ENCODE assay signal across 8 cellular contexts in genomic region chr10:72353028-72353962, GRCh38. TPM values are rescaled to one million over a fixed set of nuclear protein-coding genes. Genes with fewer than 3 reads are reported as not detected.
DNase-seq lines count a peak whose midpoint lies in the region; ATAC-seq and TF ChIP-seq lines count a peak whose summit lies in the region.

No MANE protein-coding gene starts in this region.

- no peaks in the 10 kb centered on the region for H3K27me3 ChIP-seq in AG04450 (ENCODE audit: control insufficient read depth, insufficient read depth, low read length)
- no peaks in the 10 kb centered on the region for H3K27me3 ChIP-seq in iPS-15b (ENCODE audit: control insufficient read depth, insufficient read depth, low read length)
- no peaks in the 10 kb centered on the region for H3K27me3 ChIP-seq in spleen (replicated peaks in 1 of 7)

- peak overlapping the region; percentile 99 for H3K9ac ChIP-seq in iPS-15b (ENCODE audit: low read depth, low read length)

- DNase-seq in AG04450 (ENCODE audit: low read depth, low spot score) (no peak), HFF-Myc (ENCODE audit: extremely low read depth, low read depth) (no peak), spleen (no peak), ecto neural progenitor cell (ENCODE audit: low spot score) (no peak)

- H3K27ac ChIP-seq in AG04450 (ENCODE audit: low read depth, low read length) (peak overlapping the region; percentile 99), spleen (peak overlapping the region; percentile 89 to 99 (median 97))

- TF ChIP-seq POLR2A in spleen (IDR thresholded peaks at IDR 0.05): no peak

- H3K9me3 Mint-ChIP-seq in activated naive CD8-positive, alpha-beta T cell (ENCODE audit: low read depth): no peaks in the 10 kb centered on the region

- H3K4me3 Mint-ChIP-seq in activated naive CD8-positive, alpha-beta T cell: peak overlapping the region; percentile 97

- H3K9me3 ChIP-seq in AG04450 (ENCODE audit: control insufficient read depth, insufficient read depth, low read length) (peaks cover 3% of the 10 kb centered on the region; the same call in 1 of the 2 replicates), iPS-15b (ENCODE audit: control insufficient read depth, insufficient read depth, low read length) (no peaks in the 10 kb centered on the region), spleen (no peaks in the 10 kb centered on the region)

- CTCF ChIA-PET in AG04450 (lab: Charles Lee): no interaction called here

- POLR2A ChIA-PET in AG04450 (lab: Yijun Ruan, JAX): interaction anchor here (1.0 to 1.2 kb wide), 3 partner anchors 11 to 743 kb away, joined by 3 read pairs; partner anchors contain the start of gene P4HA1

- no peaks in the 10 kb centered on the region for H3K27me3 Mint-ChIP-seq in activated naive CD8-positive, alpha-beta T cell

- peaks cover 9% of the 10 kb centered on the region for H3K36me3 Mint-ChIP-seq in activated naive CD8-positive, alpha-beta T cell

- WGBS in spleen, 5 donors: 43 to 57% (median 46%) methylated on average over 18 of the region's 18 CpGs

- intact Hi-C loops in spleen (cut with DNase I; ENCODE audit: low total_unique reads): no loop called here

- ATAC-seq in GM18873 (IDR thresholded peaks at IDR 0.05; ENCODE audit: low FRiP score, unreplicated experiment) (no peak), GM18517 (IDR thresholded peaks at IDR 0.05; ENCODE audit: unreplicated experiment) (no peak)

- H3K4me3 ChIP-seq in AG04450 (ENCODE audit: low read depth, low read length): peak overlapping the region; percentile 99
- peak overlapping the region; percentile 74 for H3K4me3 ChIP-seq in HFF-Myc (replicated peaks; ENCODE audit: low read depth, low read length)
- H3K4me3 ChIP-seq in iPS-15b (ENCODE audit: low read depth, low read length): peak overlapping the region; percentile 100
- peak overlapping the region; percentile 68 to 97 (median 86) for H3K4me3 ChIP-seq in spleen

- H3K27ac Mint-ChIP-seq in activated naive CD8-positive, alpha-beta T cell: peak overlapping the region; percentile 98

- H3K4me1 ChIP-seq in iPS-15b (ENCODE audit: control insufficient read depth, insufficient read depth, low read length) (peaks cover 10% of the 10 kb centered on the region), spleen (peaks cover 16 to 72% (median 46%) of the 10 kb centered on the region in 6 donors)

- H3K36me3 ChIP-seq in iPS-15b (ENCODE audit: control insufficient read depth, insufficient read depth, low read length) (peaks cover 2% of the 10 kb centered on the region), spleen (peaks cover 0 to 48% (median 12%) of the 10 kb centered on the region in 6 donors)

- TF ChIP-seq CTCF in AG04450 (IDR thresholded peaks at IDR 0.05; ENCODE audit: low read depth, low read length) (no peak), HFF-Myc (IDR thresholded peaks at IDR 0.05; ENCODE audit: low read depth, low read length, missing control alignments) (no peak), spleen (IDR thresholded peaks at IDR 0.05 in 8 of 11, conservative IDR thresholded peaks at IDR 0.05 in 3 of 11) (no peak)

- peaks cover 43% of the 10 kb centered on the region for H3K4me1 Mint-ChIP-seq in activated naive CD8-positive, alpha-beta T cell (ENCODE audit: low read depth)

RNA-seq across cellular contexts. Expression of gene DNAJB12, which starts 1.4 kb away (rescaled TPM):
- polyA plus RNA-seq in AG04450 (2011; rRNA removed): 17.9 and 23.3 TPM in 2 replicates
- polyA minus RNA-seq in AG04450 (2011; rRNA and poly(A)+ RNA removed): 18.7 and 26.5 TPM in 2 replicates
- 10 to 100 TPM; 32.7 to 55.4 (median 41.6) TPM for total RNA-seq in spleen
- polyA plus RNA-seq in spleen: 10 to 100 TPM; 13.6 to 16.5 (median 14.3) TPM
